In the genomic region with DNA sequence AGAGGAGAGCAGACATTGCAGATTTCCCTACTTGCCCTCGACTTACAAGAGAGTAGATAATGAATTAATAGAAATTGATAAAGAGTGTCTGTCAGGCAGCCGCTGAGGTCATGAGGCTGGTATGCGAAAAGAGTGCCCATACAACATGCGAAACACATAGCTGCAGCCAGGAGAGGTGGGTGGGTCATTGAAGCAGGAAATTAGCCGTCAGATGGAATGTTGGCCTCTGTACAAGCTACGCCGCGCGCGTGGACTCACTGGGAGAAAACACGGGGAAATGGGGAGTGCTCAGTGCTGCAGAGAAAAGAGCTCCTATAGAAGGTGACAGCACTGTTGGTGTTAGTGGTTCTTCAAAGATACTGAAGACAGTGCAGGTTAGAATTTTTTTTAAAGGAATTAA, we compare ENCODE assay signal across 8 cellular contexts.
DNase-seq lines count a peak whose midpoint lies in the region; ATAC-seq and TF ChIP-seq lines count a peak whose summit lies in the region.

No MANE protein-coding gene starts in this region.

- H3K27me3 ChIP-seq in SK-N-SH (ENCODE audit: insufficient read depth): no peaks in the 10 kb centered on the region

- H3K36me3 ChIP-seq in SK-N-SH (replicated peaks in 1 of 2; ENCODE audit: control insufficient read depth in 1 of 2, insufficient read depth in 2 of 2, low read length in 1 of 2): no peaks in the 10 kb centered on the region

- CTCF ChIA-PET in SK-N-SH (lab: Yijun Ruan, JAX): interaction anchor here (0.8 to 1.9 kb wide), 6 partner anchors 10 to 372 kb away, joined by 3 to 10 read pairs (median 3); no protein-coding TSS in a partner anchor

- 15% methylated on average over 11 of the region's 11 CpGs for WGBS in SK-N-SH (ENCODE audit: low lambda C conversion rate)

- no peaks in the 10 kb centered on the region for H3K9me2 ChIP-seq in SK-N-SH

- peak overlapping the region; percentile 62 for H3K4me2 ChIP-seq in SK-N-SH

- no peak overlapping the region for H2AFZ ChIP-seq in SK-N-SH (ENCODE audit: low read depth)

- H3K9me3 ChIP-seq in SK-N-SH: no peaks in the 10 kb centered on the region

- H3F3A ChIP-seq in SK-N-SH (replicated peaks; ENCODE audit: insufficient read depth): peaks cover 6% of the 10 kb centered on the region

- POLR2A ChIA-PET in SK-N-SH (lab: Yijun Ruan, JAX): no interaction called here

- no peaks in the 10 kb centered on the region for H4K20me1 ChIP-seq in SK-N-SH (ENCODE audit: insufficient read depth)

- peaks cover 76% of the 10 kb centered on the region for H3K79me2 ChIP-seq in SK-N-SH (ENCODE audit: insufficient read depth)

- no peak for ATAC-seq in HG03521 (IDR thresholded peaks at IDR 0.05; ENCODE audit: unreplicated experiment)
- ATAC-seq in GM19467 (IDR thresholded peaks at IDR 0.05; ENCODE audit: unreplicated experiment): no peak

- no peak for TF ChIP-seq RAD21 in SK-N-SH (IDR thresholded peaks at IDR 0.05; ENCODE audit: low read length)

- TF ChIP-seq EP300 in SK-N-SH (IDR thresholded peaks at IDR 0.05; ENCODE audit: borderline replicate concordance in 1 of 2, low read depth in 1 of 2, low read length in 1 of 2): peak in 1 of 2 experiments; percentile 43; a peak in 2 of 4 replicates

- H3K4me3 ChIP-seq in SK-N-SH (ENCODE audit: low read depth in 2 of 2, low read length in 1 of 2): peak overlapping the region; percentile 10 to 19

- DNase-seq in AG20443 (ENCODE audit: low spot score) (peak; percentile 54), SK-N-SH (peak; percentile 27), foreskin melanocyte (peak; percentile 59), nucleus accumbens (lab: John Stamatoyannopoulos, UW) (peak in 40 of 56 donors; percentile 3 to 64 (median 28)), NOMO-1 treated with dmso at 0.1 percent for 144 hours (lab: John Stamatoyannopoulos, UW; ENCODE audit: unreplicated experiment) (no peak), germinal center (ENCODE audit: low spot score) (no peak)

- peak overlapping the region; percentile 69 to 76 for H3K27ac ChIP-seq in SK-N-SH (ENCODE audit: low read depth in 2 of 2, low read length in 1 of 2)

- peaks cover 4 to 16% of the 10 kb centered on the region in 2 experiments; a peak in 3 of 4 replicates for H3K4me1 ChIP-seq in SK-N-SH (ENCODE audit: control insufficient read depth in 1 of 2, insufficient read depth in 2 of 2, low read depth in 1 of 2, low read length in 1 of 2)

- peak overlapping the region; percentile 36; the same call in 1 of the 2 replicates for H3K9ac ChIP-seq in SK-N-SH

- TF ChIP-seq CTCF in SK-N-SH (IDR thresholded peaks at IDR 0.05): no peak

TF ChIP-seq in SK-N-SH, 30 proteins besides CTCF, POLR2A, EP300 and RAD21:
- TF ChIP-seq MEF2A (IDR thresholded peaks at IDR 0.05; ENCODE audit: borderline replicate concordance, low read depth) (0 out of 2 replicates have a peak, but pooled peaks have one; percentile 8), SIN3A (IDR thresholded peaks at IDR 0.05; ENCODE audit: borderline replicate concordance, low read depth, low read length) (no peak), FOXM1 (IDR thresholded peaks at IDR 0.05; ENCODE audit: low read depth) (no peak), RXRA (IDR thresholded peaks at IDR 0.05; ENCODE audit: borderline replicate concordance, low read depth) (peak; percentile 36; the same call in 1 of the 2 replicates), RFX5 (IDR thresholded peaks at IDR 0.05; ENCODE audit: low read length) (no peak), JUND (IDR thresholded peaks at IDR 0.05) (peak; percentile 53; the same call in 1 of the 2 replicates), TCF12 (IDR thresholded peaks at IDR 0.05) (peak; percentile 64), RCOR1 (IDR thresholded peaks at IDR 0.05; ENCODE audit: low read length) (no peak), TEAD4 (IDR thresholded peaks at IDR 0.05; ENCODE audit: borderline replicate concordance, insufficient read depth) (peak; percentile 88), NFIC (IDR thresholded peaks at IDR 0.05; ENCODE audit: borderline replicate concordance) (peak; percentile 81), FOSL2 (IDR thresholded peaks at IDR 0.05; ENCODE audit: borderline replicate concordance, low read depth) (peak; percentile 50; the same call in 1 of the 2 replicates)
- TF ChIP-seq, protein P1, sequence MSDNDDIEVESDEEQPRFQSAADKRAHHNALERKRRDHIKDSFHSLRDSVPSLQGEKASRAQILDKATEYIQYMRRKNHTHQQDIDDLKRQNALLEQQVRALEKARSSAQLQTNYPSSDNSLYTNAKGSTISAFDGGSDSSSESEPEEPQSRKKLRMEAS (IDR thresholded peaks at IDR 0.05; ENCODE audit: low read depth): peak; percentile 82
- TF ChIP-seq, protein P2, sequence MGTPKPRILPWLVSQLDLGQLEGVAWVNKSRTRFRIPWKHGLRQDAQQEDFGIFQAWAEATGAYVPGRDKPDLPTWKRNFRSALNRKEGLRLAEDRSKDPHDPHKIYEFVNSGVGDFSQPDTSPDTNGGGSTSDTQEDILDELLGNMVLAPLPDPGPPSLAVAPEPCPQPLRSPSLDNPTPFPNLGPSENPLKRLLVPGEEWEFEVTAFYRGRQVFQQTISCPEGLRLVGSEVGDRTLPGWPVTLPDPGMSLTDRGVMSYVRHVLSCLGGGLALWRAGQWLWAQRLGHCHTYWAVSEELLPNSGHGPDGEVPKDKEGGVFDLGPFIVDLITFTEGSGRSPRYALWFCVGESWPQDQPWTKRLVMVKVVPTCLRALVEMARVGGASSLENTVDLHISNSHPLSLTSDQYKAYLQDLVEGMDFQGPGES (IDR thresholded peaks at IDR 0.05; ENCODE audit: low read depth, low read length): no peak
- TF ChIP-seq, protein P3, sequence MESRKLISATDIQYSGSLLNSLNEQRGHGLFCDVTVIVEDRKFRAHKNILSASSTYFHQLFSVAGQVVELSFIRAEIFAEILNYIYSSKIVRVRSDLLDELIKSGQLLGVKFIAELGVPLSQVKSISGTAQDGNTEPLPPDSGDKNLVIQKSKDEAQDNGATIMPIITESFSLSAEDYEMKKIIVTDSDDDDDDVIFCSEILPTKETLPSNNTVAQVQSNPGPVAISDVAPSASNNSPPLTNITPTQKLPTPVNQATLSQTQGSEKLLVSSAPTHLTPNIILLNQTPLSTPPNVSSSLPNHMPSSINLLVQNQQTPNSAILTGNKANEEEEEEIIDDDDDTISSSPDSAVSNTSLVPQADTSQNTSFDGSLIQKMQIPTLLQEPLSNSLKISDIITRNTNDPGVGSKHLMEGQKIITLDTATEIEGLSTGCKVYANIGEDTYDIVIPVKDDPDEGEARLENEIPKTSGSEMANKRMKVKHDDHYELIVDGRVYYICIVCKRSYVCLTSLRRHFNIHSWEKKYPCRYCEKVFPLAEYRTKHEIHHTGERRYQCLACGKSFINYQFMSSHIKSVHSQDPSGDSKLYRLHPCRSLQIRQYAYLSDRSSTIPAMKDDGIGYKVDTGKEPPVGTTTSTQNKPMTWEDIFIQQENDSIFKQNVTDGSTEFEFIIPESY (IDR thresholded peaks at IDR 0.05; ENCODE audit: borderline replicate concordance, low read depth): peak; percentile 38; the same call in 1 of the 2 replicates
- TF ChIP-seq, protein P4, sequence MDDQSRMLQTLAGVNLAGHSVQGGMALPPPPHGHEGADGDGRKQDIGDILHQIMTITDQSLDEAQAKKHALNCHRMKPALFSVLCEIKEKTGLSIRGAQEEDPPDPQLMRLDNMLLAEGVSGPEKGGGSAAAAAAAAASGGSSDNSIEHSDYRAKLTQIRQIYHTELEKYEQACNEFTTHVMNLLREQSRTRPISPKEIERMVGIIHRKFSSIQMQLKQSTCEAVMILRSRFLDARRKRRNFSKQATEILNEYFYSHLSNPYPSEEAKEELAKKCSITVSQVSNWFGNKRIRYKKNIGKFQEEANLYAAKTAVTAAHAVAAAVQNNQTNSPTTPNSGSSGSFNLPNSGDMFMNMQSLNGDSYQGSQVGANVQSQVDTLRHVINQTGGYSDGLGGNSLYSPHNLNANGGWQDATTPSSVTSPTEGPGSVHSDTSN (IDR thresholded peaks at IDR 0.05): peak; percentile 81
TF ChIP-seq in SK-N-SH: peak in this region for 10.

Comparison
In these comparisons a context has a peak if more than half of its experiments do, and no peak if none do; other contexts are left out.
1. DNase-seq: peak in AG20443 (single experiment), SK-N-SH (single experiment), foreskin melanocyte (single experiment) and nucleus accumbens (40 of 56); none in NOMO-1 treated with dmso at 0.1 percent for 144 hours (single experiment) and germinal center (single experiment).